ENCODE assay signal across 1 cellular context in genomic region chr21:34642211-34643075, GRCh38.
TF ChIP-seq lines count a peak whose summit lies in the region.

No MANE protein-coding gene starts in this region.

TF ChIP-seq in HepG2, 621 proteins besides CTCF, POLR2A, EP300 and RAD21 (continued from another document):
- TF ChIP-seq NONO (IDR thresholded peaks at IDR 0.05), result no peak
- no peak for TF ChIP-seq NONO (CRISPR knock-in tag; conservative IDR thresholded peaks at IDR 0.05)
- TF ChIP-seq ZNF703 (CRISPR knock-in tag; IDR thresholded peaks at IDR 0.05; ENCODE audit: borderline replicate concordance), result no peak
- TF ChIP-seq ZNF550 (CRISPR knock-in tag; IDR thresholded peaks at IDR 0.05; ENCODE audit: borderline replicate concordance), result no peak
TF ChIP-seq in HepG2: peak in this region for 0.
